ENCODE assay signal across 18 cellular contexts in the genomic region with DNA sequence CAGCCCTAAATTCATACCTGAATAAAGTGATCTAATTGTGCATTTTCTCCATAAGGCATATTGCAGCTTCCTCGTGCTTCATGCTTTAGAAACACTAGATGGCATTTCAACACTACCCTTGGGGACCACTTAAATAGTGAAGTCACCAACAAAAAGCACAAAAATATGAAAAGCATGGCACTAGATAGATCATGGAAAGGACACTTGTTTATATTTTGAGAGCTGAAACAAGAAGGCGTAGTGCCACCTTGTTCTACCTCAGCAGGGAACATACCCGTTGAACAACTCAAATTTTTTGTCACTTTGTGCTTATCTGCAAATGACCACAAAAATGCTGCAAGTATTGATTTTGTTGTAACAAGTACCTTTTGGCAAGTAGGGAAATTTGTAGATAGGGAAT. TPM values are rescaled to one million over a fixed set of nuclear protein-coding genes. Genes with fewer than 3 reads are reported as not detected.
A peak's percentile ranks its signal among the peaks of the same experiment; 100 is the strongest.
DNase-seq lines count a peak whose midpoint lies in the region; ATAC-seq, FAIRE-seq and TF ChIP-seq lines count a peak whose summit lies in the region.
"Had no signal": no experiment of that assay in that cellular context is flagged by ENCODE, and none has a peak within 500 bp of the region (broad histone marks: within the 10 kb centered on the region; RNA-seq: fewer than 3 reads in every experiment).

No MANE protein-coding gene starts in this region.

- H3K79me2 ChIP-seq in HCT116 (ENCODE audit: insufficient read depth, low read length) = 0 out of 2 replicates have a peak, but pooled peaks cover 2% of the 10 kb centered on the region
- H3K79me2 ChIP-seq in PC-9 (ENCODE audit: low read depth) = no peaks in the 10 kb centered on the region
- no peaks in the 10 kb centered on the region for H3K79me2 ChIP-seq in HepG2 (ENCODE audit: insufficient read depth, low read length)

- ATAC-seq in HCT116 = no peak
- ATAC-seq in HepG2 = no peak; the same call in 1 of the 3 replicates
- no peak for ATAC-seq in activated CD8-positive, alpha-beta T cell treated with anti-CD3 and anti-CD28 coated beads for 36 hours
- no peak for ATAC-seq in gastrocnemius medialis

- H3K9ac ChIP-seq in HCT116 (ENCODE audit: low read length) = no peak overlapping the region
- no peak overlapping the region for H3K9ac ChIP-seq in HepG2 (ENCODE audit: insufficient read depth, low read depth, low read length)
- H3K9ac ChIP-seq: BLaER1 had no signal

- WGBS in HepG2 (ENCODE audit: low lambda C conversion rate) = 67% methylated on average over 3 of the region's 3 CpGs

- H3K4me1 Mint-ChIP-seq in activated CD8-positive, alpha-beta T cell treated with anti-CD3 and anti-CD28 coated beads for 36 hours (ENCODE audit: low read depth) = peaks cover 33% of the 10 kb centered on the region

- POLR2A ChIA-PET in HCT116 (lab: Charles Lee) = no interaction called here
- POLR2A ChIA-PET in PC-9 (lab: Charles Lee; ENCODE audit: unreplicated experiment) = no interaction called here
- POLR2A ChIA-PET in HepG2 (lab: Yijun Ruan, JAX) = no interaction called here
- POLR2A ChIA-PET in activated CD8-positive, alpha-beta T cell treated with anti-CD3 and anti-CD28 coated beads for 36 hours (lab: Charles Lee) = no interaction called here

- TF ChIP-seq CTCF in HCT116 (IDR thresholded peaks at IDR 0.05 in 2 of 3, conservative IDR thresholded peaks at IDR 0.05 in 1 of 3; ENCODE audit: borderline replicate concordance in 1 of 3, insufficient read depth in 1 of 3, low read depth in 2 of 3, low read length in 2 of 3) (peak; percentile 9 to 23 (median 21); a peak in 2 of 6 replicates), PC-9 (conservative IDR thresholded peaks at IDR 0.05) (0 out of 2 replicates have a peak, but pooled peaks have one; percentile 16), HepG2 (CRISPR knock-in tag; IDR thresholded peaks at IDR 0.05) (peak; percentile 64), gastrocnemius medialis (IDR thresholded peaks at IDR 0.05 in 4 of 5, conservative IDR thresholded peaks at IDR 0.05 in 1 of 5) (no peak)
- TF ChIP-seq CTCF in activated CD8-positive, alpha-beta T cell treated with anti-CD3 and anti-CD28 coated beads for 36 hours (IDR thresholded peaks at IDR 0.05) = no peak

- RAD21 ChIA-PET in HCT116 (lab: Charles Lee; ENCODE audit: low non-redundant PET in 1 of 2, low total read pairs in 2 of 2, uncharacterized antibody in 2 of 2, unreplicated experiment in 2 of 2) = no interaction called here

- TF ChIP-seq EP300 in HepG2 (IDR thresholded peaks at IDR 0.05; ENCODE audit: low read depth in 2 of 2, low read length in 2 of 2) = no peak
- no peak for TF ChIP-seq EP300 in HepG2 (CRISPR knock-in tag; IDR thresholded peaks at IDR 0.05; ENCODE audit: borderline replicate concordance)

- TF ChIP-seq POLR2A in HCT116 (IDR thresholded peaks at IDR 0.05; ENCODE audit: borderline replicate concordance, extremely low read depth, insufficient read depth, insufficient read length) = no peak
- TF ChIP-seq POLR2A in HepG2 (IDR thresholded peaks at IDR 0.05; ENCODE audit: insufficient read depth in 1 of 2, low read depth in 2 of 2, low read length in 2 of 2) = no peak
- TF ChIP-seq POLR2A in gastrocnemius medialis (IDR thresholded peaks at IDR 0.05) = no peak

- H3K4me1 ChIP-seq in HCT116 (ENCODE audit: control insufficient read depth in 1 of 2, insufficient read depth in 2 of 2, low read length in 2 of 2) = peaks cover 0 to 10% of the 10 kb centered on the region in 2 experiments; a peak in 3 of 4 replicates
- 0 out of 2 replicates have a peak, but pooled peaks cover 5% of the 10 kb centered on the region for H3K4me1 ChIP-seq in PC-9 (replicated peaks; ENCODE audit: insufficient read depth)
- peaks cover 20% of the 10 kb centered on the region for H3K4me1 ChIP-seq in HepG2 (ENCODE audit: insufficient read depth, low read length)
- H3K4me1 ChIP-seq in gastrocnemius medialis = peaks cover 3 to 4% of the 10 kb centered on the region in 2 donors
- H3K4me1 ChIP-seq: uterus had no signal

- TF ChIP-seq RAD21 in HCT116 (IDR thresholded peaks at IDR 0.05; ENCODE audit: low read depth) (peak; percentile 44), HepG2 (CRISPR knock-in tag; IDR thresholded peaks at IDR 0.05) (0 out of 2 replicates have a peak, but pooled peaks have one; percentile 27)

- no peak overlapping the region for H3K27ac Mint-ChIP-seq in activated CD8-positive, alpha-beta T cell treated with anti-CD3 and anti-CD28 coated beads for 36 hours
- H3K27ac Mint-ChIP-seq: activated naive CD4-positive, alpha-beta T cell treated with anti-CD3 and anti-CD28 coated beads for 36 hours; memory B cell had no signal

- H3K4me3 ChIP-seq in HCT116 (replicated peaks in 1 of 2; ENCODE audit: low read depth in 1 of 2, low read length in 2 of 2) (no peak overlapping the region), PC-9 (no peak overlapping the region), HepG2 (replicated peaks in 1 of 3; ENCODE audit: insufficient read depth in 1 of 3, low read depth in 2 of 3, low read length in 3 of 3) (no peak overlapping the region), gastrocnemius medialis (no peak overlapping the region)
- H3K4me3 ChIP-seq: BLaER1, SK-N-MC, skin epidermis, uterus had no signal

- CTCF ChIA-PET in HCT116 (lab: Charles Lee) (interaction anchor here (1.6 kb wide), 1 partner anchor 162 kb away, joined by 7 read pairs; no protein-coding TSS in a partner anchor), PC-9 (lab: Charles Lee) (no interaction called here), HepG2 (lab: Yijun Ruan, JAX; ENCODE audit: low intra/inter-chr PET ratio, low total read pairs) (no interaction called here)
- CTCF ChIA-PET in activated CD8-positive, alpha-beta T cell treated with anti-CD3 and anti-CD28 coated beads for 36 hours (lab: Charles Lee) = no interaction called here

- in situ Hi-C loops in HepG2 (cut with HindIII; ENCODE audit: extremely low pct_ligation_motif_present, low pct_unique_long_range_greater_than_20kb) (no loop called here), gastrocnemius medialis (cut with MboI; ENCODE audit: low sequenced_read_pairs in 4 of 4) (no loop called here)

- no peaks in the 10 kb centered on the region for H3K9me3 ChIP-seq in HCT116 (ENCODE audit: control insufficient read depth in 1 of 2, insufficient read depth in 1 of 2, low read depth in 1 of 2, low read length in 2 of 2)
- H3K9me3 ChIP-seq in PC-9 (ENCODE audit: insufficient read depth, low read depth) = no peaks in the 10 kb centered on the region
- no peaks in the 10 kb centered on the region for H3K9me3 ChIP-seq in HepG2 (ENCODE audit: low read length)
- H3K9me3 ChIP-seq in gastrocnemius medialis = no peaks in the 10 kb centered on the region
- H3K9me3 ChIP-seq: BLaER1, neutrophil, uterus had no signal

- FAIRE-seq in HepG2 (lab: Jason Lieb, UNC) = peak; percentile 18

- H2AFZ ChIP-seq in HCT116 (ENCODE audit: low read depth, low read length, poor library complexity, severe bottlenecking) (no peak overlapping the region), PC-9 (no peak overlapping the region), HepG2 (ENCODE audit: low read length) (no peak overlapping the region)

- H3K4me2 ChIP-seq in HCT116 (ENCODE audit: low read length) = no peak overlapping the region
- no peak overlapping the region for H3K4me2 ChIP-seq in PC-9
- no peak overlapping the region for H3K4me2 ChIP-seq in HepG2 (ENCODE audit: low read depth, low read length)
- H3K4me2 ChIP-seq: BLaER1 had no signal

- intact Hi-C loops in HCT116 (cut with micrococcal nuclease) (no loop called here), PC-9 (cut with micrococcal nuclease; ENCODE audit: unreplicated experiment) (no loop called here), HepG2 (cut with micrococcal nuclease; ENCODE audit: unreplicated experiment) (loop anchor here (1.0 kb wide), 1 partner anchor 80 kb away; no protein-coding TSS in a partner anchor), gastrocnemius medialis (cut with DNase I; ENCODE audit: low total_unique reads) (no loop called here)
- intact Hi-C loops in activated CD8-positive, alpha-beta T cell treated with anti-CD3 and anti-CD28 coated beads for 36 hours (cut with micrococcal nuclease) = no loop called here

- H4K20me1 ChIP-seq in HCT116 (ENCODE audit: insufficient read depth) = no peaks in the 10 kb centered on the region
- H4K20me1 ChIP-seq in PC-9 (ENCODE audit: insufficient read depth) = peaks cover 10% of the 10 kb centered on the region
- H4K20me1 ChIP-seq in HepG2 (ENCODE audit: insufficient read depth, low read length) = no peaks in the 10 kb centered on the region; the same call in 1 of the 2 replicates

- H3K9me3 Mint-ChIP-seq in activated CD8-positive, alpha-beta T cell treated with anti-CD3 and anti-CD28 coated beads for 36 hours = no peaks in the 10 kb centered on the region
- H3K9me3 Mint-ChIP-seq: activated naive CD4-positive, alpha-beta T cell treated with anti-CD3 and anti-CD28 coated beads for 36 hours; memory B cell had no signal

- no peak overlapping the region for H3K4me3 Mint-ChIP-seq in activated CD8-positive, alpha-beta T cell treated with anti-CD3 and anti-CD28 coated beads for 36 hours
- H3K4me3 Mint-ChIP-seq: activated naive CD4-positive, alpha-beta T cell treated with anti-CD3 and anti-CD28 coated beads for 36 hours; memory B cell had no signal

- H3K36me3 ChIP-seq in HCT116 (ENCODE audit: control insufficient read depth in 1 of 2, insufficient read depth in 2 of 2, low read length in 2 of 2) (no peaks in the 10 kb centered on the region), PC-9 (ENCODE audit: low read depth) (no peaks in the 10 kb centered on the region), HepG2 (replicated peaks in 1 of 2; ENCODE audit: control insufficient read depth in 1 of 2, insufficient read depth in 2 of 2, low read length in 2 of 2) (no peaks in the 10 kb centered on the region), gastrocnemius medialis (no peaks in the 10 kb centered on the region)
- H3K36me3 ChIP-seq: brain microvascular endothelial cell, neutrophil, uterus had no signal

- no peaks in the 10 kb centered on the region for H3K27me3 Mint-ChIP-seq in activated CD8-positive, alpha-beta T cell treated with anti-CD3 and anti-CD28 coated beads for 36 hours
- H3K27me3 Mint-ChIP-seq: memory B cell had no signal

- DNase-seq in DMS79 treated with DMSO at 0.1 percent for 48 hours (lab: John Stamatoyannopoulos, UW) = peak; percentile 30
- no peak for DNase-seq in HCT116 (ENCODE audit: low read depth, low spot score)
- DNase-seq in PC-9 = peak in 1 of 2 experiments; percentile 52
- DNase-seq in HepG2 (ENCODE audit: low spot score) = peak; percentile 21
- DNase-seq in foreskin melanocyte = no peak
- DNase-seq in activated CD8-positive, alpha-beta T cell treated with anti-CD3 and anti-CD28 coated beads for 36 hours = no peak
- no peak for DNase-seq in gastrocnemius medialis
- no peak for DNase-seq in NCI-H345 (lab: John Stamatoyannopoulos, UW)
- DNase-seq: activated naive CD4-positive, alpha-beta T cell treated with anti-CD3 and anti-CD28 coated beads for 36 hours; brain microvascular endothelial cell; NCI-H774; stimulated activated naive CD4-positive, alpha-beta T cell treated with Interleukin-2 at 50 U/mL for 16 hours; uterus had no signal

- H3K36me3 Mint-ChIP-seq in activated CD8-positive, alpha-beta T cell treated with anti-CD3 and anti-CD28 coated beads for 36 hours (ENCODE audit: low read depth) = peaks cover 4% of the 10 kb centered on the region

- H3K27me3 ChIP-seq in HCT116 (ENCODE audit: insufficient read depth, low read length) (no peaks in the 10 kb centered on the region), PC-9 (ENCODE audit: insufficient read depth, low read depth) (no peaks in the 10 kb centered on the region), HepG2 (ENCODE audit: control insufficient read depth in 1 of 2, insufficient read depth in 2 of 2, low read length in 2 of 2) (no peaks in the 10 kb centered on the region), gastrocnemius medialis (no peaks in the 10 kb centered on the region)
- H3K27me3 ChIP-seq: BLaER1, brain microvascular endothelial cell, neutrophil, uterus had no signal

- no peaks in the 10 kb centered on the region for H3F3A ChIP-seq in PC-9 (ENCODE audit: insufficient read depth, low read depth)

- no peak overlapping the region for H3K27ac ChIP-seq in HCT116 (ENCODE audit: low read depth, low read length)
- H3K27ac ChIP-seq in PC-9 = no peak overlapping the region
- H3K27ac ChIP-seq in HepG2 (ENCODE audit: extremely low read length, insufficient read depth, low read length) = no peak overlapping the region
- H3K27ac ChIP-seq in gastrocnemius medialis = no peak overlapping the region
- H3K27ac ChIP-seq: BLaER1, brain microvascular endothelial cell, neutrophil, SK-N-MC, skin epidermis, uterus had no signal

- H3K9me2 ChIP-seq in HCT116 (ENCODE audit: insufficient read depth) (no peaks in the 10 kb centered on the region), PC-9 (ENCODE audit: insufficient read depth) (no peaks in the 10 kb centered on the region)

- BruUV-seq in HCT116 (replicated peaks; lab: Mats Ljungman, UMichigan) (no TSS peak), PC-9 (replicated peaks; lab: Mats Ljungman, UMichigan) (no TSS peak), HepG2 (replicated peaks; lab: Mats Ljungman, UMichigan) (no TSS peak)

RNA-seq across cellular contexts. Expression of a gene that starts 8.6 kb away (rescaled TPM):
- total RNA-seq in HCT116 (2021; ENCODE audit: unreplicated experiment) (17.7 TPM), PC-9 (2021) (10.1 and 11.6 TPM in 2 replicates), HepG2 (2016; rRNA removed; fragmentation: Illumina TruSeq; extraction: Trizol) (12.5 and 12.8 TPM in 2 replicates), gastrocnemius medialis (10 to 100 TPM in 1 of 4 donors, 1 to 10 TPM in 3; 5.4 to 15.2 (median 8.4) TPM)
- 3.9 and 6.8 TPM in 2 replicates for polyA plus RNA-seq in HCT116 (2012)
- total RNA-seq in HepG2 (2016; cell fraction: cytosol; rRNA removed; fragmentation: Illumina TruSeq; extraction: Trizol; ENCODE audit: low read depth) = 33.1 and 42.8 TPM in 2 replicates
- 11.9 and 13.3 TPM in 2 replicates for total RNA-seq in HepG2 (2016; cell fraction: insoluble cytoplasmic fraction; rRNA removed; fragmentation: Illumina TruSeq; extraction: Trizol)
- total RNA-seq in HepG2 (2016; cell fraction: membrane; rRNA removed; fragmentation: Illumina TruSeq; extraction: Trizol) = 26.5 and 32.1 TPM in 2 replicates
- 15.5 and 16.2 TPM in 2 replicates for total RNA-seq in HepG2 (2016; cell fraction: nucleus; rRNA removed; fragmentation: Illumina TruSeq; extraction: Trizol)
- 5.3 and 6.1 TPM in 2 replicates for polyA plus RNA-seq in HepG2 (2011; rRNA removed)
- polyA plus RNA-seq in HepG2 (2011; cell fraction: cytosol; rRNA removed) = 2.4 and 3.4 TPM in 2 replicates
- 7.1 and 10.7 TPM in 2 replicates for polyA plus RNA-seq in HepG2 (2011; cell fraction: nucleus; rRNA removed)
- 4.4 and 5.6 TPM in 2 replicates for polyA plus RNA-seq in HepG2 (2012)
- polyA plus RNA-seq in HepG2 (2016; cell fraction: cytosol; fragmentation: Illumina TruSeq; extraction: Trizol; ENCODE audit: low read depth) = 0.63 and 0.92 TPM in 2 replicates
- polyA plus RNA-seq in HepG2 (2016; cell fraction: insoluble cytoplasmic fraction; fragmentation: Illumina TruSeq; extraction: Trizol; ENCODE audit: low read depth) = 9.6 and 11.1 TPM in 2 replicates
- 3.2 and 4.1 TPM in 2 replicates for polyA plus RNA-seq in HepG2 (2016; cell fraction: membrane; fragmentation: Illumina TruSeq; extraction: Trizol; ENCODE audit: low read depth)
- polyA plus RNA-seq in HepG2 (2016; cell fraction: nucleus; fragmentation: Illumina TruSeq; extraction: Trizol; ENCODE audit: insufficient read depth, low read depth) = 11.5 and 13.9 TPM in 2 replicates
- 7.2 and 7.5 TPM in 2 replicates for polyA minus RNA-seq in HepG2 (2011; rRNA and poly(A)+ RNA removed; ENCODE audit: low replicate concordance)
- 9.1 and 12.5 TPM in 2 replicates for polyA minus RNA-seq in HepG2 (2011; cell fraction: cytosol; rRNA and poly(A)+ RNA removed)
- polyA minus RNA-seq in HepG2 (2011; cell fraction: nucleus; rRNA and poly(A)+ RNA removed) = 48.6 and 49.1 TPM in 2 replicates
- 1 to 10 TPM; 6.8 to 7.2 TPM for total RNA-seq in activated CD8-positive, alpha-beta T cell treated with anti-CD3 and anti-CD28 coated beads for 36 hours

Comparison
In these comparisons a context has a peak if more than half of its experiments do, and no peak if none do; other contexts are left out.
1. DNase-seq: peak in DMS79 treated with DMSO at 0.1 percent for 48 hours (single experiment) and HepG2 (single experiment); none in HCT116 (single experiment), foreskin melanocyte (single experiment), activated CD8-positive, alpha-beta T cell treated with anti-CD3 and anti-CD28 coated beads for 36 hours (single experiment), gastrocnemius medialis (0 of 2) and NCI-H345 (single experiment).
2. CTCF ChIP-seq: peak in HCT116 (3 of 3), PC-9 (single experiment) and HepG2 (single experiment); none in activated CD8-positive, alpha-beta T cell treated with anti-CD3 and anti-CD28 coated beads for 36 hours (single experiment) and gastrocnemius medialis (0 of 5).